ENCODE assay signal across 19 cellular contexts in the genomic region with DNA sequence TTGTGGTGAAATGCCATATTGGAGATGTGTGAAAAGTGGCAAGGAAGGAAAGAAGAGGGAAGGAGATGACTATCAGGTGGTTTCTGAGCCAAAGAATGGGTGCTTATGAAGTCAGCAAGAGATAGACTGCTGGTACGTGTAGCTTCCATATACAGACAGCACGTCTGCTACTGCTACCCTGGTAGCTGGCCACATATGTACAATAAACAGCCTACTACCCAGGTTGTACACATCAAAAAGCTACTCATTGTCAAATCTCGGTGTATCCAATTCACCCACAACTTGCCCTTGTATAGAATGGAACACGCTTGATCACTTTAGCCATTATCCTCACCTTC.
"Had no signal": no experiment of that assay in that cellular context is flagged by ENCODE, and none has a peak within 500 bp of the region (broad histone marks: within the 10 kb centered on the region; RNA-seq: fewer than 3 reads in every experiment).

No MANE protein-coding gene starts in this region.

- ATAC-seq: activated CD4-positive, CD25-positive, alpha-beta regulatory T cell treated with anti-CD3 and anti-CD28 coated beads, Interleukin-2, amount 50 U/mL, for 24 hours; left lung; upper lobe of right lung had no signal

- H3K27ac ChIP-seq: coronary artery, left lung, right atrium auricular region, upper lobe of right lung had no signal

- H3K4me1 ChIP-seq: left lung, right atrium auricular region, upper lobe of right lung had no signal

- H3K36me3 ChIP-seq: left lung, right atrium auricular region, upper lobe of right lung had no signal

- FAIRE-seq: endometrium, frontal cortex had no signal

- H3K27me3 ChIP-seq: left lung, right atrium auricular region, upper lobe of right lung had no signal

- DNase-seq: activated CD4-positive, alpha-beta T cell treated with anti-CD3 and anti-CD28 coated beads, Interleukin-2, amount 50 U/mL, for 1 hour; activated CD8-positive, alpha-beta memory T cell treated with anti-CD3 and anti-CD28 coated beads, Interleukin-2, amount 50 U/mL, for 4 hours; activated effector memory CD4-positive, alpha-beta T cell treated with Interleukin-2 at 50 U/mL for 16 hours; activated naive CD4-positive, alpha-beta T cell treated with anti-CD3 and anti-CD28 coated beads, Interleukin-2, amount 50 U/mL, for 16 hours; activated T-cell treated with anti-CD3 and anti-CD28 coated beads, Interleukin-2, amount 50 U/mL, for 48 hours; aorta; erythroblast; left lung; midbrain; stimulated activated CD4-positive, alpha-beta T cell treated with anti-CD3 and anti-CD28 coated beads, Interleukin-12 subunit alpha, Interleukin-12 subunit beta, amount 100 ng/mL, for 4 hours; stimulated activated CD4-positive, alpha-beta T cell treated with anti-CD3 and anti-CD28 coated beads, Interleukin-1b, Interleukin-23, amount 100 ng/mL, for 48 hours; stimulated activated CD8-positive, alpha-beta memory T cell treated with anti-CD3 and anti-CD28 coated beads, Interleukin-4, amount 100 ng/mL, for 48 hours; stimulated activated naive CD4-positive, alpha-beta T cell; upper lobe of right lung had no signal

- H3K4me3 ChIP-seq: coronary artery, left lung, right atrium auricular region, upper lobe of right lung had no signal

- H3K9me3 ChIP-seq: left lung, right atrium auricular region, upper lobe of right lung had no signal
